30 cellular contexts compared by ENCODE assay signal in the genomic region with DNA sequence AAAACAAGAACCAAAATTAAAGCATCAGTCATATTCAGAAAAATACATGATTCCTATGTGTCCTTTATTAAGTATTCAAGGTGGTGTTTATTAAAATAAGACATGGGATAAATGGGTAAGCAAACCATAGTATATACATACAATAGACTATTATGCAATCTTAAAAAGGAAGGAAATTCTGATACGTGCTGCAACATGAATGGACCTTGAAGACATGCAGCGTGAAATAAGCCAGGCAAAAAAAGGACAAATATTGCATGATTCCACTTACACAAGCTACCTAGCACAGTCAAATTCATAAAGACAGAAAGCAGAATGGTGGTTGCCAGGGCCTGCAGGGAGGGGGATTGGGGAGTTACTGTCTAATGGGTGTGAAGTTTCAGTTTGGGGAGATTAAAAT.
"Had no signal": no experiment of that assay in that cellular context is flagged by ENCODE, and none has a peak within 500 bp of the region (broad histone marks: within the 10 kb centered on the region; RNA-seq: fewer than 3 reads in every experiment).

No MANE protein-coding gene starts in this region.

- H3K36me3 Mint-ChIP-seq: activated CD8-positive, alpha-beta memory T cell treated with anti-CD3 and anti-CD28 coated beads, Interleukin-2, amount 10 ng/mL, durations not matched to agents 7 days and 5 days; activated naive CD8-positive, alpha-beta T cell treated with anti-CD3 and anti-CD28 coated beads for 36 hours had no signal

- H3K27me3 ChIP-seq: brain microvascular endothelial cell, SJCRH30 had no signal

- H3K4me1 ChIP-seq: SJCRH30 had no signal

- DNase-seq: activated CD4-positive, alpha-beta memory T cell treated with anti-CD3 and anti-CD28 coated beads, Interleukin-2, amount 10 ng/mL, durations not matched to agents 7 days and 5 days; activated CD4-positive, alpha-beta T cell treated with anti-CD3 and anti-CD28 coated beads for 1 hour; activated CD4-positive, alpha-beta T cell treated with anti-CD3 and anti-CD28 coated beads for 48 hours; activated CD4-positive, CD25-positive, alpha-beta regulatory T cell; activated CD8-positive, alpha-beta memory T cell treated with anti-CD3 and anti-CD28 coated beads for 24 hours; activated CD8-positive, alpha-beta memory T cell treated with anti-CD3 and anti-CD28 coated beads, Interleukin-2, amount 10 ng/mL, durations not matched to agents 7 days and 5 days; activated CD8-positive, alpha-beta memory T cell treated with anti-CD3 and anti-CD28 coated beads, Interleukin-2, amount 50 U/mL, for 48 hours; activated effector memory CD4-positive, alpha-beta T cell treated with anti-CD3 and anti-CD28 coated beads, Interleukin-2, amount 50 U/mL, for 16 hours; activated naive CD4-positive, alpha-beta T cell; activated naive CD4-positive, alpha-beta T cell treated with anti-CD3 and anti-CD28 coated beads, Interleukin-2, amount 50 U/mL, for 16 hours; activated naive CD8-positive, alpha-beta T cell treated with anti-CD3 and anti-CD28 coated beads for 36 hours; activated T-cell treated with anti-CD3 and anti-CD28 coated beads, Interleukin-2, amount 50 U/mL, for 72 hours; amniotic stem cell; aorta; brain microvascular endothelial cell; NCI-H1105; NCI-H1417 treated with DMSO at 0.1 percent for 48 hours; NCI-H1694; NCI-H1930; NCI-H345; NCI-H524 treated with DMSO at 0.1 percent for 48 hours; SHP77; SJCRH30; T-helper 1 cell; T1000; WERI-Rb-1 had no signal

- H3K27ac Mint-ChIP-seq: activated CD4-positive, alpha-beta memory T cell treated with anti-CD3 and anti-CD28 coated beads, Interleukin-2, amount 10 ng/mL, durations not matched to agents 7 days and 5 days; activated CD8-positive, alpha-beta memory T cell treated with anti-CD3 and anti-CD28 coated beads, Interleukin-2, amount 10 ng/mL, durations not matched to agents 7 days and 5 days; activated naive CD8-positive, alpha-beta T cell treated with anti-CD3 and anti-CD28 coated beads for 36 hours; activated T-cell treated with anti-CD3 and anti-CD28 coated beads, Interleukin-2, amount 50 U/mL, for 72 hours; activated T-helper 17 cell treated with anti-CD3 and anti-CD28 coated beads, Interleukin-2, amount 50 U/mL, for 72 hours had no signal

- H3K9me3 ChIP-seq: SJCRH30 had no signal

- H3K9me3 Mint-ChIP-seq: activated CD4-positive, alpha-beta memory T cell treated with anti-CD3 and anti-CD28 coated beads, Interleukin-2, amount 10 ng/mL, durations not matched to agents 7 days and 5 days; activated naive CD8-positive, alpha-beta T cell treated with anti-CD3 and anti-CD28 coated beads for 36 hours; activated T-cell treated with anti-CD3 and anti-CD28 coated beads, Interleukin-2, amount 50 U/mL, for 72 hours; activated T-helper 17 cell treated with anti-CD3 and anti-CD28 coated beads, Interleukin-2, amount 50 U/mL, for 72 hours had no signal

- ATAC-seq: activated CD8-positive, alpha-beta memory T cell treated with anti-CD3 and anti-CD28 coated beads, Interleukin-2, amount 10 ng/mL, durations not matched to agents 7 days and 5 days; activated T-cell treated with anti-CD3 and anti-CD28 coated beads, Interleukin-2, amount 50 U/mL, for 72 hours; activated T-helper 17 cell treated with anti-CD3 and anti-CD28 coated beads, Interleukin-2, amount 50 U/mL, for 72 hours; K562; Panc1 had no signal

- H3K36me3 ChIP-seq: brain microvascular endothelial cell, SJCRH30, WERI-Rb-1 had no signal

- H3K4me3 Mint-ChIP-seq: activated CD4-positive, alpha-beta memory T cell treated with anti-CD3 and anti-CD28 coated beads, Interleukin-2, amount 10 ng/mL, durations not matched to agents 7 days and 5 days; activated CD8-positive, alpha-beta memory T cell treated with anti-CD3 and anti-CD28 coated beads, Interleukin-2, amount 10 ng/mL, durations not matched to agents 7 days and 5 days; activated naive CD8-positive, alpha-beta T cell treated with anti-CD3 and anti-CD28 coated beads for 36 hours; activated T-cell treated with anti-CD3 and anti-CD28 coated beads, Interleukin-2, amount 50 U/mL, for 72 hours; activated T-helper 17 cell treated with anti-CD3 and anti-CD28 coated beads, Interleukin-2, amount 50 U/mL, for 72 hours had no signal

- H3K4me3 ChIP-seq: K562, SJCRH30, SK-N-MC had no signal

- H3K27me3 Mint-ChIP-seq: activated CD4-positive, alpha-beta memory T cell treated with anti-CD3 and anti-CD28 coated beads, Interleukin-2, amount 10 ng/mL, durations not matched to agents 7 days and 5 days; activated naive CD8-positive, alpha-beta T cell treated with anti-CD3 and anti-CD28 coated beads for 36 hours; activated T-helper 17 cell treated with anti-CD3 and anti-CD28 coated beads, Interleukin-2, amount 50 U/mL, for 72 hours had no signal

- H3K27ac ChIP-seq: brain microvascular endothelial cell, SJCRH30, SK-N-MC, WERI-Rb-1 had no signal

- H3K4me1 Mint-ChIP-seq: activated CD4-positive, alpha-beta memory T cell treated with anti-CD3 and anti-CD28 coated beads, Interleukin-2, amount 10 ng/mL, durations not matched to agents 7 days and 5 days; activated CD8-positive, alpha-beta memory T cell treated with anti-CD3 and anti-CD28 coated beads, Interleukin-2, amount 10 ng/mL, durations not matched to agents 7 days and 5 days; activated naive CD8-positive, alpha-beta T cell treated with anti-CD3 and anti-CD28 coated beads for 36 hours; activated T-helper 17 cell treated with anti-CD3 and anti-CD28 coated beads, Interleukin-2, amount 50 U/mL, for 72 hours had no signal

- FAIRE-seq: K562 had no signal
